ENCODE assay signal across 8 cellular contexts in the genomic region with DNA sequence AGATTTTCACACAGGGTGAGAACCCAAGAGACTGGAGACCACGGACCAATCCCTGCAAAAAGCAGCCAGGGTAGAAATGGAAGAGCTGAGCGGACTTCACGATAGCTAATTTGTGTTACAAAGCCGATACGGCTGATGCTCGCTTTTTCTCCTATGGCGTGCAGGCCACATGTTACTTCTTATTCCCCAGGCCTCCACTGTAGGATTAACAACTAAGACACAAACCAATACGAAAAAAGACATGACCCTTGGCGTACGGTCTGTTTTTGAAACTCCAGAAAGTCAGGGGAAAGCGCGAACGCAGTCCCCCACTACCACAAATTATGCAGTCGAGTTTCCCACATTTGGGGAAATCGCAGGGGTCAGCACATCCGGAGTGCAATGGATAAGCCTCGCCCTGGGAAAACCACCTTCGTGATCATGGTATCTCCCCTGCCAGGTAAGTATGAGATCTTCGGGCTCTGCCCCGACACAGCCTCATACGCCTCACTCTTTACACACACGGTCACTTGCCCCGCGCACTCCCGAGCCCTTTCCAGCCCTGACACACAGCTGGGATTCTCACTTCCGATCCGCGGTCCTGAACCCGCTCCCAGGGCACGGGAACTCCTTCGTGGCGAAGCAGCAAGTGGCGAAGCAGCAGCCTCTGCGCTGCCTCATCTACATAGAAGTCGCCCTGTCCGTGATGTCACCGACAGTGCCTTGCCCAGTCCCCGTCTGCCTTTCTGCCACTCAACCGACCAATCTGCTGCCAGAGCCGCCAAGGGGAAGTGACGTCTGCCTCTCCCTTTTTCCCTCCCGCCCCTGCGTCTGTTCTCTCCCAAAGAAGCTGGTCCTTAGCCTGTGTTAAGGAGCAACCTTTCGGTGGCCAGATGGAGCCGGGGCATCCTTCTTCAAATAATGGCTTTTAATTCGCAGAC. TPM values are rescaled to one million over a fixed set of nuclear protein-coding genes. Genes with fewer than 3 reads are reported as not detected.
A peak's percentile ranks its signal among the peaks of the same experiment; 100 is the strongest.
DNase-seq lines count a peak whose midpoint lies in the region; ATAC-seq and TF ChIP-seq lines count a peak whose summit lies in the region.
"Not testable (repeated sequence)": the region's sequence is repeated elsewhere in the genome, so short reads cannot be mapped to it uniquely, and the experiment has no call there.

A gene (minus strand): TSS at position 447 of the 920 bp plus-strand sequence.

- not testable (repeated sequence) for H3K36me3 Mint-ChIP-seq in Caco-2 (ENCODE audit: insufficient read depth, unreplicated experiment); T-cell

- not testable (repeated sequence) for H3K4me1 Mint-ChIP-seq in Caco-2 (ENCODE audit: low read depth, unreplicated experiment); T-cell

- H3K9me3 ChIP-seq in Caco-2; HCT116 (ENCODE audit: control insufficient read depth in 1 of 2, insufficient read depth in 1 of 2, low read depth in 1 of 2, low read length in 2 of 2); body of pancreas: not testable (repeated sequence)

- H3K79me2 ChIP-seq in HCT116 (ENCODE audit: insufficient read depth, low read length) = not testable (repeated sequence)

- RAD21 ChIA-PET in HCT116 (lab: Charles Lee; ENCODE audit: low non-redundant PET in 1 of 2, low total read pairs in 2 of 2, uncharacterized antibody in 2 of 2, unreplicated experiment in 2 of 2) = not testable (repeated sequence)

- not testable (repeated sequence) for DNase-seq in Caco-2; HCT116 (ENCODE audit: low read depth, low spot score); T-cell; body of pancreas; left ventricle myocardium superior; posterior vena cava (ENCODE audit: low spot score)

- not testable (repeated sequence) for H3K4me2 ChIP-seq in HCT116 (ENCODE audit: low read length)

- not testable (repeated sequence) for H3K9ac ChIP-seq in HCT116 (ENCODE audit: low read length)

- not testable (repeated sequence) for H3K9me3 Mint-ChIP-seq in Caco-2 (ENCODE audit: unreplicated experiment); T-cell

- CTCF ChIA-PET in Caco-2 (lab: Charles Lee); HCT116 (lab: Charles Lee); T-cell (lab: Charles Lee): not testable (repeated sequence)

- H3K4me3 Mint-ChIP-seq in Caco-2 (ENCODE audit: unreplicated experiment); T-cell: not testable (repeated sequence)

- H3K27me3 ChIP-seq in Caco-2 (replicated peaks; ENCODE audit: control insufficient read depth, insufficient read depth, low read length); HCT116 (ENCODE audit: insufficient read depth, low read length); body of pancreas: not testable (repeated sequence)

- H3K4me1 ChIP-seq in Caco-2; HCT116 (ENCODE audit: control insufficient read depth in 1 of 2, insufficient read depth in 2 of 2, low read length in 2 of 2); body of pancreas: not testable (repeated sequence)

- H3K36me3 ChIP-seq in Caco-2 (ENCODE audit: control insufficient read depth, insufficient read depth, low read length); HCT116 (ENCODE audit: control insufficient read depth in 1 of 2, insufficient read depth in 2 of 2, low read length in 2 of 2); body of pancreas (replicated peaks in 1 of 2; ENCODE audit: insufficient read depth in 1 of 2, low read depth in 2 of 2): not testable (repeated sequence)

- H4K20me1 ChIP-seq in HCT116 (ENCODE audit: insufficient read depth) = not testable (repeated sequence)

- not testable (repeated sequence) for H3K27ac ChIP-seq in HCT116 (ENCODE audit: low read depth, low read length); body of pancreas

- H3K27ac Mint-ChIP-seq in Caco-2 (ENCODE audit: unreplicated experiment); T-cell: not testable (repeated sequence)

- H3K9me2 ChIP-seq in HCT116 (ENCODE audit: insufficient read depth) = not testable (repeated sequence)

- BruUV-seq in Caco-2 (replicated peaks; lab: Mats Ljungman, UMichigan) = not testable (repeated sequence)
- TSS peak; percentile 96 for BruUV-seq in HCT116 (replicated peaks; lab: Mats Ljungman, UMichigan)

- POLR2A ChIA-PET in Caco-2 (lab: Charles Lee); HCT116 (lab: Charles Lee); T-cell (lab: Charles Lee): not testable (repeated sequence)

- not testable (repeated sequence) for H3K27me3 Mint-ChIP-seq in Caco-2 (ENCODE audit: insufficient read depth, unreplicated experiment); T-cell

- not testable (repeated sequence) for H3K4me3 ChIP-seq in Caco-2 (ENCODE audit: low read depth, low read length); HCT116 (replicated peaks in 1 of 2; ENCODE audit: low read depth in 1 of 2, low read length in 2 of 2); body of pancreas

- no CpG with 5 or more reads among the region's 46 CpGs for WGBS in body of pancreas, 2 donors

- ATAC-seq in GM19372 (IDR thresholded peaks at IDR 0.05; ENCODE audit: low read depth, unreplicated experiment) (peak; percentile 100), HCT116 (peak; percentile 98), HG03139 (IDR thresholded peaks at IDR 0.05; ENCODE audit: unreplicated experiment) (peak; percentile 86), T-cell (replicated peaks in 1 of 4) (peak; percentile 97 to 99 (median 98)), body of pancreas (peak; percentile 95), left ventricle myocardium superior (peak; percentile 100)

- H2AFZ ChIP-seq in HCT116 (ENCODE audit: low read depth, low read length, poor library complexity, severe bottlenecking) = not testable (repeated sequence)

- intact Hi-C loops in Caco-2 (cut with micrococcal nuclease; ENCODE audit: unreplicated experiment); HCT116 (cut with micrococcal nuclease); body of pancreas (cut with DNase I); left ventricle myocardium superior (cut with micrococcal nuclease); posterior vena cava (cut with DNase I): not testable (repeated sequence)

- not testable (repeated sequence) for TF ChIP-seq RAD21 in HCT116 (IDR thresholded peaks at IDR 0.05; ENCODE audit: low read depth)

- not testable (repeated sequence) for TF ChIP-seq CTCF in Caco-2 (IDR thresholded peaks at IDR 0.05; ENCODE audit: insufficient read depth in 1 of 2, low read depth in 1 of 2, low read length in 1 of 2, severe bottlenecking in 1 of 2, unreplicated experiment in 1 of 2); HCT116 (IDR thresholded peaks at IDR 0.05 in 2 of 3, conservative IDR thresholded peaks at IDR 0.05 in 1 of 3; ENCODE audit: borderline replicate concordance in 1 of 3, insufficient read depth in 1 of 3, low read depth in 2 of 3, low read length in 2 of 3); body of pancreas (IDR thresholded peaks at IDR 0.05)

- TF ChIP-seq POLR2A in HCT116 (IDR thresholded peaks at IDR 0.05; ENCODE audit: borderline replicate concordance, extremely low read depth, insufficient read depth, insufficient read length); body of pancreas (IDR thresholded peaks at IDR 0.05): not testable (repeated sequence)

RNA-seq across cellular contexts. Expression of the gene that starts here (rescaled TPM):
- total RNA-seq in Caco-2 (2022) (1,622 and 1,638 TPM in 2 replicates), HCT116 (2021; ENCODE audit: unreplicated experiment) (1,685 TPM), T-cell (1,000 to 10,000 TPM; 2,148 to 4,743 (median 3,650) TPM), body of pancreas (over 10,000 TPM in 1 of 2 donors, under 1 TPM in 1; under 0.01 to 15,479 TPM), left ventricle myocardium superior (4,234 TPM), posterior vena cava (over 10,000 TPM; 12,584 to 18,986 TPM)
- polyA plus RNA-seq in HCT116 (2012) = 8.8 and 29.6 TPM in 2 replicates
